Comparison of ENCODE assay signal across 24 cellular contexts in genomic region chr13:70432276-70432805, GRCh38.
"Had no signal": no experiment of that assay in that cellular context is flagged by ENCODE, and none has a peak within 500 bp of the region (broad histone marks: within the 10 kb centered on the region; RNA-seq: fewer than 3 reads in every experiment).

No MANE protein-coding gene starts in this region.

- H3K27ac Mint-ChIP-seq: activated CD4-positive, alpha-beta memory T cell treated with anti-CD3 and anti-CD28 coated beads, Interleukin-2, amount 10 ng/mL, durations not matched to agents 7 days and 5 days; activated CD4-positive, alpha-beta T cell treated with anti-CD3 and anti-CD28 coated beads for 36 hours; activated naive CD4-positive, alpha-beta T cell treated with anti-CD3 and anti-CD28 coated beads for 36 hours; activated naive CD8-positive, alpha-beta T cell; activated T-helper 17 cell treated with anti-CD3 and anti-CD28 coated beads, Interleukin-2, amount 50 U/mL, for 72 hours; T-cell had no signal

- H3K36me3 ChIP-seq: brain microvascular endothelial cell, cardiac muscle cell, MG63 had no signal

- H3K27ac ChIP-seq: brain microvascular endothelial cell, cardiac muscle cell, KMS-11 had no signal

- ATAC-seq: activated CD4-positive, alpha-beta T cell treated with anti-CD3 and anti-CD28 coated beads for 36 hours; activated T-helper 17 cell treated with anti-CD3 and anti-CD28 coated beads, Interleukin-2, amount 50 U/mL, for 72 hours; T-cell had no signal

- H3K36me3 Mint-ChIP-seq: activated naive CD8-positive, alpha-beta T cell; T-cell had no signal

- H3K4me3 Mint-ChIP-seq: activated CD4-positive, alpha-beta memory T cell treated with anti-CD3 and anti-CD28 coated beads, Interleukin-2, amount 10 ng/mL, durations not matched to agents 7 days and 5 days; activated CD4-positive, alpha-beta T cell treated with anti-CD3 and anti-CD28 coated beads for 36 hours; activated naive CD4-positive, alpha-beta T cell treated with anti-CD3 and anti-CD28 coated beads for 36 hours; activated naive CD8-positive, alpha-beta T cell; activated T-helper 17 cell treated with anti-CD3 and anti-CD28 coated beads, Interleukin-2, amount 50 U/mL, for 72 hours; T-cell had no signal

- H3K27me3 ChIP-seq: brain microvascular endothelial cell, cardiac muscle cell, MG63 had no signal

- H3K9me3 ChIP-seq: MG63 had no signal

- H3K27me3 Mint-ChIP-seq: activated CD4-positive, alpha-beta memory T cell treated with anti-CD3 and anti-CD28 coated beads, Interleukin-2, amount 10 ng/mL, durations not matched to agents 7 days and 5 days; activated CD4-positive, alpha-beta T cell treated with anti-CD3 and anti-CD28 coated beads for 36 hours; activated naive CD8-positive, alpha-beta T cell; activated T-helper 17 cell treated with anti-CD3 and anti-CD28 coated beads, Interleukin-2, amount 50 U/mL, for 72 hours; T-cell had no signal

- H3K4me1 Mint-ChIP-seq: activated CD4-positive, alpha-beta memory T cell treated with anti-CD3 and anti-CD28 coated beads, Interleukin-2, amount 10 ng/mL, durations not matched to agents 7 days and 5 days; activated CD4-positive, alpha-beta T cell treated with anti-CD3 and anti-CD28 coated beads for 36 hours; activated T-helper 17 cell treated with anti-CD3 and anti-CD28 coated beads, Interleukin-2, amount 50 U/mL, for 72 hours; T-cell had no signal

- DNase-seq: activated CD4-positive, alpha-beta memory T cell treated with anti-CD3 and anti-CD28 coated beads, Interleukin-2, amount 10 ng/mL, durations not matched to agents 7 days and 5 days; activated CD4-positive, alpha-beta T cell treated with anti-CD3 and anti-CD28 coated beads for 36 hours; activated CD4-positive, alpha-beta T cell treated with anti-CD3 and anti-CD28 coated beads, Interleukin-2, amount 50 U/mL, for 1 hour; activated gamma-delta T cell; activated naive CD4-positive, alpha-beta T cell treated with anti-CD3 and anti-CD28 coated beads for 36 hours; activated T-cell treated with anti-CD3 and anti-CD28 coated beads for 4 hours; activated T-cell treated with anti-CD3 and anti-CD28 coated beads, Interleukin-2, amount 50 U/mL, for 48 hours; amygdala; brain microvascular endothelial cell; MG63; NCI-H1105; NCI-H1436; NCI-H1694 treated with DMSO at 0.1 percent for 48 hours; NCI-H2029 treated with DMSO at 0.1 percent for 48 hours; NCI-H446; NCI-H524; SIG-M5; T-cell; T-helper 2 cell; T1000 had no signal

- H3K9ac ChIP-seq: KMS-11 had no signal

- H3K4me3 ChIP-seq: cardiac muscle cell, MG63 had no signal
